ENCODE assay signal across 20 cellular contexts in genomic region chr22:48431014-48431413, GRCh38.
A peak's percentile ranks its signal among the peaks of the same experiment; 100 is the strongest.
DNase-seq lines count a peak whose midpoint lies in the region; TF ChIP-seq lines count a peak whose summit lies in the region.
"Had no signal": no experiment of that assay in that cellular context is flagged by ENCODE, and none has a peak within 500 bp of the region (broad histone marks: within the 10 kb centered on the region; RNA-seq: fewer than 3 reads in every experiment).

No MANE protein-coding gene starts in this region.

- peaks cover 76% of the 10 kb centered on the region for H3K4me1 ChIP-seq in SJSA1 (replicated peaks)
- H3K4me1 ChIP-seq in tibial artery: no peaks in the 10 kb centered on the region

- intact Hi-C loops in tibial artery (cut with DNase I; ENCODE audit: low total_unique reads): no loop called here

- H3K27ac ChIP-seq in SJSA1: peak overlapping the region; percentile 84; the same call in 1 of the 2 replicates
- H3K27ac ChIP-seq in tibial artery: no peak overlapping the region

- H3K27me3 ChIP-seq in H7 (ENCODE audit: control insufficient read depth, insufficient read depth, low read length): no peaks in the 10 kb centered on the region
- H3K27me3 ChIP-seq in SJSA1 (replicated peaks): no peaks in the 10 kb centered on the region
- H3K27me3 ChIP-seq in tibial artery: peaks cover 0 to 20% of the 10 kb centered on the region in 2 donors
- H3K27me3 ChIP-seq: MG63 had no signal

- no peak for TF ChIP-seq CTCF in tibial artery (IDR thresholded peaks at IDR 0.05)

- no peak overlapping the region for H3K4me3 ChIP-seq in H7 (ENCODE audit: insufficient read depth, low read depth, low read length)
- no peak overlapping the region for H3K4me3 ChIP-seq in SJSA1
- H3K4me3 ChIP-seq in tibial artery: no peak overlapping the region
- H3K4me3 ChIP-seq: MG63 had no signal

- H3K9me3 ChIP-seq in SJSA1 (replicated peaks) (no peaks in the 10 kb centered on the region), tibial artery (no peaks in the 10 kb centered on the region)
- H3K9me3 ChIP-seq: MG63 had no signal

- H3K36me3 ChIP-seq in H7 (replicated peaks; ENCODE audit: control insufficient read depth, insufficient read depth, low read length) (no peaks in the 10 kb centered on the region), SJSA1 (no peaks in the 10 kb centered on the region), tibial artery (no peaks in the 10 kb centered on the region)
- H3K36me3 ChIP-seq: MG63 had no signal

- DNase-seq in NCI-H2171 treated with DMSO at 0.1 percent for 48 hours (lab: John Stamatoyannopoulos, UW): peak; percentile 61
- DNase-seq in NCI-H2171 (lab: John Stamatoyannopoulos, UW): no peak
- DNase-seq in H7: peak; percentile 39
- no peak for DNase-seq in SJSA1 (ENCODE audit: low read depth in 1 of 2, low spot score in 2 of 2)
- DNase-seq in tibial artery: peak; percentile 3 to 16
- DNase-seq in activated T-cell treated with anti-CD3 and anti-CD28 coated beads, Interleukin-2, amount 50 U/mL, for 48 hours: no peak
- DNase-seq in DMS114 treated with DMSO at 0.1 percent for 48 hours (lab: John Stamatoyannopoulos, UW; ENCODE audit: unreplicated experiment): no peak
- DNase-seq: AML-193; C1 segment of cervical spinal cord; CD4-positive, alpha-beta memory T cell; COR-L47; IMR-90; KG1; MG63; NCI-H1694 treated with DMSO at 0.1 percent for 48 hours; NCI-H2081; NCI-H446; NCI-H524 treated with DMSO at 0.1 percent for 48 hours; RPMI8226; SHP77 had no signal

Comparison
In these comparisons a context has a peak if more than half of its experiments do, and no peak if none do; other contexts are left out.
1. DNase-seq: peak in NCI-H2171 treated with DMSO at 0.1 percent for 48 hours (single experiment), H7 (single experiment) and tibial artery (2 of 2); none in NCI-H2171 (single experiment), SJSA1 (0 of 2), activated T-cell treated with anti-CD3 and anti-CD28 coated beads, Interleukin-2, amount 50 U/mL, for 48 hours (0 of 2) and DMS114 treated with DMSO at 0.1 percent for 48 hours (single experiment).